1 cellular context compared by ENCODE assay signal in genomic region chr12:6929806-6930452, GRCh38.
TF ChIP-seq lines count a peak whose summit lies in the region.

No MANE protein-coding gene starts in this region.

TF ChIP-seq in K562, 482 proteins besides CTCF, POLR2A, EP300 and RAD21:
- TF ChIP-seq CREM (IDR thresholded peaks at IDR 0.05; ENCODE audit: low read depth), result 0 out of 2 replicates have a peak, but pooled peaks have one; percentile 14
- peak; percentile 72; the same call in 1 of the 2 replicates for TF ChIP-seq ARID1B (IDR thresholded peaks at IDR 0.05)
- peak; percentile 59 for TF ChIP-seq STAT5A (IDR thresholded peaks at IDR 0.05; ENCODE audit: borderline replicate concordance, low read length)
- TF ChIP-seq TEAD4 (IDR thresholded peaks at IDR 0.05; ENCODE audit: low read length), result peak; percentile 43; the same call in 1 of the 2 replicates
- no peak for TF ChIP-seq TEAD4 (CRISPR knock-in tag; IDR thresholded peaks at IDR 0.05; ENCODE audit: borderline replicate concordance)
- TF ChIP-seq TBL1XR1 (IDR thresholded peaks at IDR 0.05; ENCODE audit: low read length in 2 of 2), result 0 out of 4 replicates have a peak, but pooled peaks of 1 of the 2 experiments have one; percentile 47
- TF ChIP-seq TCF3 (CRISPR knock-in tag; IDR thresholded peaks at IDR 0.05), result peak; percentile 37; the same call in 1 of the 2 replicates
- TF ChIP-seq, protein P1, sequence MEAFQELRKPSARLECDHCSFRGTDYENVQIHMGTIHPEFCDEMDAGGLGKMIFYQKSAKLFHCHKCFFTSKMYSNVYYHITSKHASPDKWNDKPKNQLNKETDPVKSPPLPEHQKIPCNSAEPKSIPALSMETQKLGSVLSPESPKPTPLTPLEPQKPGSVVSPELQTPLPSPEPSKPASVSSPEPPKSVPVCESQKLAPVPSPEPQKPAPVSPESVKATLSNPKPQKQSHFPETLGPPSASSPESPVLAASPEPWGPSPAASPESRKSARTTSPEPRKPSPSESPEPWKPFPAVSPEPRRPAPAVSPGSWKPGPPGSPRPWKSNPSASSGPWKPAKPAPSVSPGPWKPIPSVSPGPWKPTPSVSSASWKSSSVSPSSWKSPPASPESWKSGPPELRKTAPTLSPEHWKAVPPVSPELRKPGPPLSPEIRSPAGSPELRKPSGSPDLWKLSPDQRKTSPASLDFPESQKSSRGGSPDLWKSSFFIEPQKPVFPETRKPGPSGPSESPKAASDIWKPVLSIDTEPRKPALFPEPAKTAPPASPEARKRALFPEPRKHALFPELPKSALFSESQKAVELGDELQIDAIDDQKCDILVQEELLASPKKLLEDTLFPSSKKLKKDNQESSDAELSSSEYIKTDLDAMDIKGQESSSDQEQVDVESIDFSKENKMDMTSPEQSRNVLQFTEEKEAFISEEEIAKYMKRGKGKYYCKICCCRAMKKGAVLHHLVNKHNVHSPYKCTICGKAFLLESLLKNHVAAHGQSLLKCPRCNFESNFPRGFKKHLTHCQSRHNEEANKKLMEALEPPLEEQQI (IDR thresholded peaks at IDR 0.05), result no peak
- no peak for TF ChIP-seq PHB (CRISPR knock-in tag; IDR thresholded peaks at IDR 0.05)
- TF ChIP-seq KDM1A (IDR thresholded peaks at IDR 0.05), result peak in 1 of 2 experiments; percentile 51; a peak in 2 of 4 replicates
- TF ChIP-seq DPF2 (IDR thresholded peaks at IDR 0.05), result peak; percentile 67; the same call in 1 of the 2 replicates
- TF ChIP-seq SMARCA4 (IDR thresholded peaks at IDR 0.05), result peak; percentile 42; the same call in 1 of the 2 replicates
- 0 out of 2 replicates have a peak, but pooled peaks have one; percentile 20 for TF ChIP-seq MTA3 (IDR thresholded peaks at IDR 0.05; ENCODE audit: borderline replicate concordance)
- TF ChIP-seq ZNF232 (CRISPR knock-in tag; IDR thresholded peaks at IDR 0.05), result no peak
- TF ChIP-seq RCOR1 (IDR thresholded peaks at IDR 0.05; ENCODE audit: borderline replicate concordance in 1 of 2, low read depth in 2 of 2, low read length in 2 of 2), result peak in 1 of 2 experiments; percentile 80; a peak in 1 of 4 replicates
- peak; percentile 23 for TF ChIP-seq CBFA2T2 (conservative IDR thresholded peaks at IDR 0.05)
- TF ChIP-seq COPS2 (conservative IDR thresholded peaks at IDR 0.05), result no peak
- TF ChIP-seq STAG1 (CRISPR knock-in tag; IDR thresholded peaks at IDR 0.05; ENCODE audit: borderline replicate concordance), result no peak
- 0 out of 2 replicates have a peak, but pooled peaks have one; percentile 29 for TF ChIP-seq NFRKB (IDR thresholded peaks at IDR 0.05; ENCODE audit: low read depth)
- TF ChIP-seq HMBOX1 (IDR thresholded peaks at IDR 0.05), result peak; percentile 82
- no peak for TF ChIP-seq XRCC4 (IDR thresholded peaks at IDR 0.05; ENCODE audit: extremely low read depth, insufficient read depth, insufficient read length)
- no peak for TF ChIP-seq ZC3H11A (IDR thresholded peaks at IDR 0.05; ENCODE audit: low read depth, low read length)
- no peak for TF ChIP-seq SIRT6 (IDR thresholded peaks at IDR 0.05; ENCODE audit: low read depth, low read length)
- peak; percentile 81 for TF ChIP-seq SOX6 (IDR thresholded peaks at IDR 0.05)
- TF ChIP-seq JUND (IDR thresholded peaks at IDR 0.05; ENCODE audit: borderline replicate concordance, low read depth, low read length), result no peak; the same call in 1 of the 2 replicates
- TF ChIP-seq JUND (tag; IDR thresholded peaks at IDR 0.05; ENCODE audit: borderline replicate concordance, low read depth, low read length), result no peak; the same call in 2 of the 3 replicates
- 0 out of 2 replicates have a peak, but pooled peaks have one; percentile 64 for TF ChIP-seq HDAC2 (IDR thresholded peaks at IDR 0.05)
- TF ChIP-seq NR2C2 (CRISPR knock-in tag; IDR thresholded peaks at IDR 0.05), result no peak
- TF ChIP-seq NR2C2 (tag; IDR thresholded peaks at IDR 0.05), result no peak
- no peak for TF ChIP-seq U2AF1 (optimal IDR thresholded peaks at IDR 0.05; ENCODE audit: low read depth, low read length)
- TF ChIP-seq NR2C1 (IDR thresholded peaks at IDR 0.05), result no peak
- TF ChIP-seq NR2C1 (tag; IDR thresholded peaks at IDR 0.05), result 0 out of 2 replicates have a peak, but pooled peaks have one; percentile 23
- TF ChIP-seq, protein P2, sequence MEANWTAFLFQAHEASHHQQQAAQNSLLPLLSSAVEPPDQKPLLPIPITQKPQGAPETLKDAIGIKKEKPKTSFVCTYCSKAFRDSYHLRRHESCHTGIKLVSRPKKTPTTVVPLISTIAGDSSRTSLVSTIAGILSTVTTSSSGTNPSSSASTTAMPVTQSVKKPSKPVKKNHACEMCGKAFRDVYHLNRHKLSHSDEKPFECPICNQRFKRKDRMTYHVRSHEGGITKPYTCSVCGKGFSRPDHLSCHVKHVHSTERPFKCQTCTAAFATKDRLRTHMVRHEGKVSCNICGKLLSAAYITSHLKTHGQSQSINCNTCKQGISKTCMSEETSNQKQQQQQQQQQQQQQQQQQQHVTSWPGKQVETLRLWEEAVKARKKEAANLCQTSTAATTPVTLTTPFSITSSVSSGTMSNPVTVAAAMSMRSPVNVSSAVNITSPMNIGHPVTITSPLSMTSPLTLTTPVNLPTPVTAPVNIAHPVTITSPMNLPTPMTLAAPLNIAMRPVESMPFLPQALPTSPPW (CRISPR knock-in tag; IDR thresholded peaks at IDR 0.05), result no peak
- TF ChIP-seq, protein P3, sequence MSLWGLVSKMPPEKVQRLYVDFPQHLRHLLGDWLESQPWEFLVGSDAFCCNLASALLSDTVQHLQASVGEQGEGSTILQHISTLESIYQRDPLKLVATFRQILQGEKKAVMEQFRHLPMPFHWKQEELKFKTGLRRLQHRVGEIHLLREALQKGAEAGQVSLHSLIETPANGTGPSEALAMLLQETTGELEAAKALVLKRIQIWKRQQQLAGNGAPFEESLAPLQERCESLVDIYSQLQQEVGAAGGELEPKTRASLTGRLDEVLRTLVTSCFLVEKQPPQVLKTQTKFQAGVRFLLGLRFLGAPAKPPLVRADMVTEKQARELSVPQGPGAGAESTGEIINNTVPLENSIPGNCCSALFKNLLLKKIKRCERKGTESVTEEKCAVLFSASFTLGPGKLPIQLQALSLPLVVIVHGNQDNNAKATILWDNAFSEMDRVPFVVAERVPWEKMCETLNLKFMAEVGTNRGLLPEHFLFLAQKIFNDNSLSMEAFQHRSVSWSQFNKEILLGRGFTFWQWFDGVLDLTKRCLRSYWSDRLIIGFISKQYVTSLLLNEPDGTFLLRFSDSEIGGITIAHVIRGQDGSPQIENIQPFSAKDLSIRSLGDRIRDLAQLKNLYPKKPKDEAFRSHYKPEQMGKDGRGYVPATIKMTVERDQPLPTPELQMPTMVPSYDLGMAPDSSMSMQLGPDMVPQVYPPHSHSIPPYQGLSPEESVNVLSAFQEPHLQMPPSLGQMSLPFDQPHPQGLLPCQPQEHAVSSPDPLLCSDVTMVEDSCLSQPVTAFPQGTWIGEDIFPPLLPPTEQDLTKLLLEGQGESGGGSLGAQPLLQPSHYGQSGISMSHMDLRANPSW (CRISPR knock-in tag; IDR thresholded peaks at IDR 0.05), result no peak
- no peak for TF ChIP-seq ZFP91 (CRISPR knock-in tag; IDR thresholded peaks at IDR 0.05)
- no peak for TF ChIP-seq NFXL1 (CRISPR knock-in tag; IDR thresholded peaks at IDR 0.05)
- peak; percentile 71 for TF ChIP-seq CBFA2T3 (IDR thresholded peaks at IDR 0.05)
- TF ChIP-seq CCNT2 (IDR thresholded peaks at IDR 0.05; ENCODE audit: borderline replicate concordance, extremely low read depth, insufficient read length, low read depth, low read length), result peak; percentile 33
- no peak for TF ChIP-seq RFX7 (CRISPR knock-in tag; IDR thresholded peaks at IDR 0.05)
- TF ChIP-seq CTBP1 (IDR thresholded peaks at IDR 0.05; ENCODE audit: borderline replicate concordance), result peak; percentile 83; the same call in 1 of the 2 replicates
- TF ChIP-seq PTBP1 (IDR thresholded peaks at IDR 0.05; ENCODE audit: low read depth, low read length), result no peak
- no peak for TF ChIP-seq STAT5B (CRISPR knock-in tag; IDR thresholded peaks at IDR 0.05)
- peak; percentile 88 for TF ChIP-seq ESRRA (IDR thresholded peaks at IDR 0.05; ENCODE audit: borderline replicate concordance, low read depth)
- peak; percentile 33; the same call in 1 of the 2 replicates for TF ChIP-seq TAL1 (IDR thresholded peaks at IDR 0.05)
- TF ChIP-seq MTF1 (CRISPR knock-in tag; IDR thresholded peaks at IDR 0.05; ENCODE audit: borderline replicate concordance), result no peak
- TF ChIP-seq FIP1L1 (IDR thresholded peaks at IDR 0.05; ENCODE audit: low read depth, low read length, poor library complexity, severe bottlenecking), result no peak
- no peak for TF ChIP-seq NR0B1 (IDR thresholded peaks at IDR 0.05; ENCODE audit: partially characterized antibody)
- peak; percentile 66 for TF ChIP-seq NCOR1 (IDR thresholded peaks at IDR 0.05)
TF ChIP-seq in K562: peak in this region for 23.
